27 cellular contexts compared by ENCODE assay signal in genomic region chr11:82308979-82309378, GRCh38.
"Had no signal": no experiment of that assay in that cellular context is flagged by ENCODE, and none has a peak within 500 bp of the region (broad histone marks: within the 10 kb centered on the region; RNA-seq: fewer than 3 reads in every experiment).

No MANE protein-coding gene starts in this region.

- H3K79me2 ChIP-seq: hepatocyte had no signal

- ATAC-seq: left lobe of liver; left ventricle myocardium superior; lower lobe of right lung; natural killer cell; sciatic nerve; stimulated activated effector memory CD8-positive, alpha-beta T cell treated with anti-CD3 and anti-CD28 coated beads, Interleukin-12 subunit alpha, Interleukin-12 subunit beta, amount 100 ng/mL, for 72 hours had no signal

- H2AFZ ChIP-seq: hepatocyte, neural progenitor cell had no signal

- H3K27ac ChIP-seq: hepatocyte, lower lobe of right lung, neural progenitor cell, neutrophil, ovary, skin epidermis, spleen, suprapubic skin, thoracic aorta, tibial artery, uterus had no signal

- DNase-seq: kidney glomerular epithelial cell; left cardiac atrium; left ventricle myocardium superior; lower lobe of right lung; mammary epithelial cell; mesenchymal stem cell; naive B cell; natural killer cell; nephron progenitor cell; occipital lobe; ovary; spleen; stimulated activated CD4-positive, alpha-beta T cell treated with anti-CD3 and anti-CD28 coated beads, Interleukin-4, amount 100 ng/mL, for 24 hours; stimulated activated naive CD4-positive, alpha-beta T cell; tibial artery; uterus had no signal

- H3K27me3 ChIP-seq: hepatocyte, neural progenitor cell, neutrophil, ovary, right atrium auricular region, spleen, suprapubic skin, tibial artery, uterus had no signal

- H3K36me3 ChIP-seq: lower lobe of right lung, neural progenitor cell, neutrophil, ovary, right atrium auricular region, spleen, suprapubic skin, thoracic aorta, tibial artery, uterus had no signal

- H3K9me3 ChIP-seq: lower lobe of right lung, neutrophil, ovary, right atrium auricular region, spleen, suprapubic skin, thoracic aorta, tibial artery, uterus had no signal

- H3K4me3 ChIP-seq: hepatocyte, lower lobe of right lung, neural progenitor cell, ovary, right atrium auricular region, skin epidermis, spleen, suprapubic skin, thoracic aorta, tibial artery, uterus had no signal

- H3K4me1 ChIP-seq: lower lobe of right lung, neural progenitor cell, right atrium auricular region, spleen, suprapubic skin, tibial artery, uterus had no signal

- H3K9ac ChIP-seq: neural progenitor cell had no signal

- FAIRE-seq: keratinocyte had no signal

- H3K4me2 ChIP-seq: hepatocyte, neural progenitor cell had no signal
